In genomic region chr3:124386006-124386405, GRCh38 we compare ENCODE assay signal across 23 cellular contexts.
DNase-seq lines count a peak whose midpoint lies in the region; ATAC-seq and TF ChIP-seq lines count a peak whose summit lies in the region.
"Had no signal": no experiment of that assay in that cellular context is flagged by ENCODE, and none has a peak within 500 bp of the region (broad histone marks: within the 10 kb centered on the region; RNA-seq: fewer than 3 reads in every experiment).

No MANE protein-coding gene starts in this region.

- no peaks in the 10 kb centered on the region for H3K9me3 Mint-ChIP-seq in stimulated activated naive CD8-positive, alpha-beta T cell treated with anti-CD3 and anti-CD28 coated beads, Interleukin-15, amount 100 ng/mL, for 72 hours

- H3K27ac ChIP-seq in WERI-Rb-1 (no peak overlapping the region), smooth muscle cell (ENCODE audit: low read depth) (no peak overlapping the region)
- H3K27ac ChIP-seq: A549 had no signal

- H3K9me3 ChIP-seq in MG63 (no peaks in the 10 kb centered on the region), WERI-Rb-1 (ENCODE audit: severe bottlenecking) (no peaks in the 10 kb centered on the region), smooth muscle cell (replicated peaks; ENCODE audit: low read depth) (no peaks in the 10 kb centered on the region)
- H3K9me3 ChIP-seq: A549 had no signal

- H3K36me3 ChIP-seq in MG63 (no peaks in the 10 kb centered on the region), WERI-Rb-1 (peaks cover 4% of the 10 kb centered on the region; the same call in 1 of the 2 replicates), smooth muscle cell (ENCODE audit: low read depth) (no peaks in the 10 kb centered on the region)

- H3F3A ChIP-seq in smooth muscle cell (ENCODE audit: low read depth): peaks cover 12% of the 10 kb centered on the region

- peaks cover 33% of the 10 kb centered on the region for H3K4me1 ChIP-seq in smooth muscle cell (ENCODE audit: low read depth)

- H3K4me3 Mint-ChIP-seq in stimulated activated naive CD8-positive, alpha-beta T cell treated with anti-CD3 and anti-CD28 coated beads, Interleukin-15, amount 100 ng/mL, for 72 hours: no peak overlapping the region
- H3K4me3 Mint-ChIP-seq: CD4-positive, CD25-positive, alpha-beta regulatory T cell had no signal

- no peaks in the 10 kb centered on the region for H3K79me2 ChIP-seq in smooth muscle cell (ENCODE audit: low read depth)

- in situ Hi-C loops in GM13976 (cut with MboI; ENCODE audit: low sequenced_read_pairs, unreplicated experiment): no loop called here

- H3K4me3 ChIP-seq in MG63 (no peak overlapping the region), WERI-Rb-1 (ENCODE audit: low read depth, low read length) (no peak overlapping the region), smooth muscle cell (peak overlapping the region; percentile 15)
- H3K4me3 ChIP-seq: A549, GM12878, K562 had no signal

- H3K4me1 Mint-ChIP-seq in stimulated activated naive CD8-positive, alpha-beta T cell treated with anti-CD3 and anti-CD28 coated beads, Interleukin-15, amount 100 ng/mL, for 72 hours: no peaks in the 10 kb centered on the region
- H3K4me1 Mint-ChIP-seq: CD4-positive, CD25-positive, alpha-beta regulatory T cell had no signal

- H2AFZ ChIP-seq in smooth muscle cell (ENCODE audit: low read depth): no peak overlapping the region

- peaks cover 43% of the 10 kb centered on the region for H3K27me3 Mint-ChIP-seq in stimulated activated naive CD8-positive, alpha-beta T cell treated with anti-CD3 and anti-CD28 coated beads, Interleukin-15, amount 100 ng/mL, for 72 hours

- H3K27ac Mint-ChIP-seq in stimulated activated naive CD8-positive, alpha-beta T cell treated with anti-CD3 and anti-CD28 coated beads, Interleukin-15, amount 100 ng/mL, for 72 hours: no peak overlapping the region
- H3K27ac Mint-ChIP-seq: CD4-positive, CD25-positive, alpha-beta regulatory T cell had no signal

- peaks cover 64% of the 10 kb centered on the region for H3K27me3 ChIP-seq in MG63
- no peaks in the 10 kb centered on the region for H3K27me3 ChIP-seq in WERI-Rb-1 (ENCODE audit: insufficient read depth, low read depth, severe bottlenecking)
- no peaks in the 10 kb centered on the region for H3K27me3 ChIP-seq in smooth muscle cell (ENCODE audit: low read depth)

- H3K9ac ChIP-seq in smooth muscle cell (ENCODE audit: low read depth): no peak overlapping the region

- TF ChIP-seq CTCF in WERI-Rb-1 (IDR thresholded peaks at IDR 0.05; ENCODE audit: low read depth, low read length) (no peak), smooth muscle cell (IDR thresholded peaks at IDR 0.05; ENCODE audit: borderline replicate concordance, insufficient read depth, poor library complexity, severe bottlenecking) (no peak), GM13976 (IDR thresholded peaks at IDR 0.05; ENCODE audit: borderline replicate concordance, control extremely low read depth, extremely low read depth, insufficient read depth, missing control alignments) (no peak)

- ATAC-seq in esophagus mucosa (peak; percentile 26), GM18907 (IDR thresholded peaks at IDR 0.05; ENCODE audit: unreplicated experiment) (no peak), GM21529 (IDR thresholded peaks at IDR 0.05; ENCODE audit: unreplicated experiment) (no peak)
- no peak for ATAC-seq in stimulated activated naive CD8-positive, alpha-beta T cell treated with anti-CD3 and anti-CD28 coated beads, Interleukin-15, amount 100 ng/mL, for 72 hours
- ATAC-seq: A549, GM12878, HepG2, K562, Right ventricle myocardium inferior had no signal

- peak overlapping the region; percentile 70 for H3K4me2 ChIP-seq in smooth muscle cell
- H3K4me2 ChIP-seq: A549 had no signal

- whole genome bisulfite sequencing in smooth muscle cell (ENCODE audit: low lambda C conversion rate): 30% methylated on average over 3 of the region's 3 CpGs

- DNase-seq in MG63 (peak; percentile 25), WERI-Rb-1 (peak; percentile 63), smooth muscle cell (lab: John Stamatoyannopoulos, UW; ENCODE audit: unreplicated experiment) (no peak), GM13976 (ENCODE audit: low spot score) (no peak)
- no peak for DNase-seq in stimulated activated naive CD8-positive, alpha-beta T cell treated with anti-CD3 and anti-CD28 coated beads, Interleukin-15, amount 100 ng/mL, for 72 hours
- DNase-seq: CD4-positive, CD25-positive, alpha-beta regulatory T cell; COR-L47; DMS 273 treated with DMSO at 0.1 percent for 48 hours; DMS79 treated with DMSO at 0.1 percent for 48 hours; NCI-H1092 treated with DMSO at 0.1 percent for 48 hours; NCI-H1436 treated with DMSO at 0.1 percent for 48 hours; NCI-H1930; NCI-H2227 treated with DMSO at 0.1 percent for 48 hours; NCI-H510A; OCI-M1 had no signal

- H4K20me1 ChIP-seq in smooth muscle cell (ENCODE audit: low read depth): no peaks in the 10 kb centered on the region

Comparison
In these comparisons a context has a peak if more than half of its experiments do, and no peak if none do; other contexts are left out.
1. DNase-seq: peak in MG63 (single experiment) and WERI-Rb-1 (single experiment); none in smooth muscle cell (single experiment), GM13976 (single experiment) and stimulated activated naive CD8-positive, alpha-beta T cell treated with anti-CD3 and anti-CD28 coated beads, Interleukin-15, amount 100 ng/mL, for 72 hours (0 of 2).